ENCODE assay signal across 21 cellular contexts in the genomic region with DNA sequence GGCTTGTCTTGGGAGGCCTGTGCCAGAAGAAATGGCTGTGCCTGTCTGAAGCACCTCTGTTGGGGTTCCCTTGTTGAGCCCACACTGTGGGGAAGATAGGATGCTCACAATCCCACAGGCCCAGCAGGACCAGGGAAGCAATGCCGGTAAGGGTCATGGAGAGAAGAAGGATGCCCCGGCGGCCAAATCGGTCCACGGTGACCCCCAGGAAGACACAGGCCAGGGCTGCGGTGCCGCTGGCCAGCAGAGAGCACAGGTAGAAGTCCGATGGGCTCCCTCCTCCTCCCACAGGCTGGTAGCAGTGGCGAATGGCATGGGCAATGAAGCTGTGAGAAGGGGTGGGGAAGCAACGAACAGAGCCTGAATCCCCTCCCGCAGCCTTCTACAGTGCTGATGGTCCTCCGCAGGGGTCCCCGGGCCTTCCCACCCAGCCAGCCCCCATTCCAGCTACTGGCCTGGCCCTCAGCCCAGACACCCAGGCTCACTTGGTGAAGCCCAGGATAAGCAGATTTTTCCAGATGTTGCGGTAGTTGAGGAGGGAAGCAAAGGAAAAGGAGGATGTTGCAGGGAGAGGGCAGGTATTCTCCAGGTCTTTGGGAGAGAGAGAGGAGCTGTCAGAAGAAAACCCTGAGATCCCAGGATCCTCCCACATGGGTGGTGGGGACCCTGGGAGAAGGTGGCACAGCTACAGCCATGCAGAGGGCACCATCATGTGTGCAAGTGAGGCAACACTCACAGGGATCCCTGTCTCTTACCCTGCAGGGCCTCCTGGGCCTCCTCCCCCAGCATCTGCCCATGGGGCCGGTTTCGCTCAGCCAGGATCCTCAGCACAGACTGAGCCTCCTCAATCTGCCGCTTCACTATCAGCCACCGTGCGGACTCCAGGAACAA. TPM values are rescaled to one million over a fixed set of nuclear protein-coding genes. Genes with fewer than 3 reads are reported as not detected.
A peak's percentile ranks its signal among the peaks of the same experiment; 100 is the strongest.
DNase-seq lines count a peak whose midpoint lies in the region; ATAC-seq and TF ChIP-seq lines count a peak whose summit lies in the region.
"Had no signal": no experiment of that assay in that cellular context is flagged by ENCODE, and none has a peak within 500 bp of the region (broad histone marks: within the 10 kb centered on the region; RNA-seq: fewer than 3 reads in every experiment).

No MANE protein-coding gene starts in this region.

- peaks cover 9% of the 10 kb centered on the region for H4K20me1 ChIP-seq in neural progenitor cell (ENCODE audit: low read depth)
- H4K20me1 ChIP-seq: BLaER1 treated with 17β-estradiol and CSF1 and Interleukin-3, amounts not matched to agents 10 nM and 100 nM had no signal

- H3K4me3 ChIP-seq in H7 (ENCODE audit: insufficient read depth, low read depth, low read length): no peak overlapping the region
- H3K4me3 ChIP-seq in neural progenitor cell: no peak overlapping the region
- H3K4me3 ChIP-seq: A549; BLaER1 treated with 17β-estradiol and CSF1 and Interleukin-3, amounts not matched to agents 10 nM and 100 nM; HAP-1 had no signal

- no peak overlapping the region for H3K9ac ChIP-seq in neural progenitor cell
- H3K9ac ChIP-seq: BLaER1 treated with 17β-estradiol and CSF1 and Interleukin-3, amounts not matched to agents 10 nM and 100 nM had no signal

- peaks cover 1% of the 10 kb centered on the region; the same call in 1 of the 2 replicates for H3K36me3 ChIP-seq in H7 (replicated peaks; ENCODE audit: control insufficient read depth, insufficient read depth, low read length)
- H3K36me3 ChIP-seq in neural progenitor cell: no peaks in the 10 kb centered on the region
- H3K36me3 ChIP-seq: BLaER1 treated with 17β-estradiol and CSF1 and Interleukin-3, amounts not matched to agents 10 nM and 100 nM; HAP-1 had no signal

- H3K9me3 Mint-ChIP-seq in neural progenitor cell (peaks cover 8% of the 10 kb centered on the region), mesothelial cell of epicardium (no peaks in the 10 kb centered on the region)
- H3K9me3 Mint-ChIP-seq: CD8-positive, alpha-beta T cell had no signal

- TF ChIP-seq CTCF in neural progenitor cell (IDR thresholded peaks at IDR 0.05) (no peak), mesothelial cell of epicardium (IDR thresholded peaks at IDR 0.05; ENCODE audit: unreplicated experiment) (no peak)

- peaks cover 5% of the 10 kb centered on the region for H3K4me1 ChIP-seq in neural progenitor cell
- H3K4me1 ChIP-seq: A549; BLaER1 treated with 17β-estradiol and CSF1 and Interleukin-3, amounts not matched to agents 10 nM and 100 nM; HAP-1 had no signal

- H3K27me3 Mint-ChIP-seq in neural progenitor cell (ENCODE audit: insufficient read depth, low read depth): peaks cover 11% of the 10 kb centered on the region
- peaks cover 13% of the 10 kb centered on the region for H3K27me3 Mint-ChIP-seq in mesothelial cell of epicardium (ENCODE audit: low read depth)

- H3K4me1 Mint-ChIP-seq in neural progenitor cell (peaks cover 16% of the 10 kb centered on the region), mesothelial cell of epicardium (peaks cover 13% of the 10 kb centered on the region)

- H3K4me2 ChIP-seq in neural progenitor cell: no peak overlapping the region
- H3K4me2 ChIP-seq: A549; BLaER1 treated with 17β-estradiol and CSF1 and Interleukin-3, amounts not matched to agents 10 nM and 100 nM had no signal

- H3F3A ChIP-seq in neural progenitor cell (ENCODE audit: low read depth): peaks cover 10% of the 10 kb centered on the region

- H3K4me3 Mint-ChIP-seq in neural progenitor cell (peak overlapping the region; percentile 70), mesothelial cell of epicardium (no peak overlapping the region)
- H3K4me3 Mint-ChIP-seq: B cell; CD8-positive, alpha-beta T cell; IgD-negative memory B cell had no signal

- H3K9me3 ChIP-seq in neural progenitor cell (ENCODE audit: low read depth): no peaks in the 10 kb centered on the region
- H3K9me3 ChIP-seq: A549, HAP-1 had no signal

- no peak overlapping the region for H2AFZ ChIP-seq in neural progenitor cell (replicated peaks)

- H3K27ac Mint-ChIP-seq in neural progenitor cell: no peak overlapping the region
- no peak overlapping the region for H3K27ac Mint-ChIP-seq in mesothelial cell of epicardium
- H3K27ac Mint-ChIP-seq: B cell; CD8-positive, alpha-beta T cell; IgD-negative memory B cell had no signal

- H3K79me2 ChIP-seq in neural progenitor cell (ENCODE audit: low read depth): peaks cover 3% of the 10 kb centered on the region

- H3K27me3 ChIP-seq in H7 (ENCODE audit: control insufficient read depth, insufficient read depth, low read length): peaks cover 11% of the 10 kb centered on the region
- H3K27me3 ChIP-seq in neural progenitor cell: peaks cover 9% of the 10 kb centered on the region
- H3K27me3 ChIP-seq: BLaER1 treated with 17β-estradiol and CSF1 and Interleukin-3, amounts not matched to agents 10 nM and 100 nM had no signal

- DNase-seq in AG08396 (ENCODE audit: low spot score) (peak; percentile 7), H7 (peak; percentile 33), ecto neural progenitor cell (ENCODE audit: low spot score) (peak; percentile 35), neural progenitor cell (ENCODE audit: low spot score) (no peak), hypothalamus (lab: John Stamatoyannopoulos, UW) (no peak), cerebellum (ENCODE audit: low spot score) (no peak), mesothelial cell of epicardium (ENCODE audit: low spot score in 2 of 2, unreplicated experiment in 2 of 2) (no peak)
- DNase-seq: Calu3; CD8-positive, alpha-beta T cell; DMS 273 treated with DMSO at 0.1 percent for 48 hours; KBM-7 had no signal

- peaks cover 23% of the 10 kb centered on the region for H3K36me3 Mint-ChIP-seq in neural progenitor cell
- no peaks in the 10 kb centered on the region for H3K36me3 Mint-ChIP-seq in mesothelial cell of epicardium
- H3K36me3 Mint-ChIP-seq: IgD-negative memory B cell had no signal

- ATAC-seq in GM21526 (IDR thresholded peaks at IDR 0.05; ENCODE audit: low FRiP score, unreplicated experiment): no peak
- ATAC-seq: CD8-positive, alpha-beta T cell had no signal

- no peak overlapping the region for H3K27ac ChIP-seq in neural progenitor cell
- H3K27ac ChIP-seq: 22Rv1; A549; BLaER1 treated with 17β-estradiol and CSF1 and Interleukin-3, amounts not matched to agents 10 nM and 100 nM; HL-60 had no signal

RNA-seq across cellular contexts. Expression of gene SLC22A17, which starts 5.0 kb away (rescaled TPM):
- total RNA-seq in H7 (2014; rRNA removed; shearing (Covaris generic)): 32.9 and 37.2 TPM in 2 replicates
- total RNA-seq in neural progenitor cell (ENCODE audit: low replicate concordance) (22.2 and 80.8 TPM in 2 replicates), cerebellum (115 TPM), mesothelial cell of epicardium (47.7 to 50.5 TPM (median 49.0 TPM) in 3 replicates)

RNA-seq across cellular contexts. Expression of gene EFS, which starts 17.3 kb away (rescaled TPM):
- 23.1 and 24.0 TPM in 2 replicates for total RNA-seq in H7 (2014; rRNA removed; shearing (Covaris generic))
- total RNA-seq in neural progenitor cell (ENCODE audit: low replicate concordance) (21.7 and 74.3 TPM in 2 replicates), cerebellum (19.8 TPM), mesothelial cell of epicardium (76.8 to 82.1 TPM (median 81.2 TPM) in 3 replicates)
- total RNA-seq: B cell; Calu3; CD8-positive, alpha-beta T cell; HT1080 had no signal

RNA-seq across cellular contexts. Expression of gene IL25, which starts 25.0 kb away (rescaled TPM):
- total RNA-seq in H7 (2014; rRNA removed; shearing (Covaris generic)): 0.31 TPM in 1 of 2 replicates, not detected in the other
- total RNA-seq in neural progenitor cell (ENCODE audit: low replicate concordance) (not detected in 2 replicates), cerebellum (not detected), mesothelial cell of epicardium (not detected in 3 replicates)
- total RNA-seq: B cell; Calu3; CD8-positive, alpha-beta T cell; H1; HT1080 had no signal

RNA-seq across cellular contexts. Expression of gene PABPN1, which starts 26.4 kb away (rescaled TPM):
- total RNA-seq in H7 (2014; rRNA removed; shearing (Covaris generic)): 143 and 174 TPM in 2 replicates
- total RNA-seq in neural progenitor cell (ENCODE audit: low replicate concordance) (264 and 298 TPM in 2 replicates), cerebellum (54.4 TPM), mesothelial cell of epicardium (354 to 362 TPM (median 361 TPM) in 3 replicates)

RNA-seq across cellular contexts. Expression of gene CMTM5, which starts 29.2 kb away (rescaled TPM):
- total RNA-seq in H7 (2014; rRNA removed; shearing (Covaris generic)): 0.14 TPM in 1 of 2 replicates, not detected in the other
- 4.3 and 6.9 TPM in 2 replicates for total RNA-seq in neural progenitor cell (ENCODE audit: low replicate concordance)
- total RNA-seq in cerebellum: 1.9 TPM
- 0.29 TPM in 1 of 3 replicates, not detected in the others for total RNA-seq in mesothelial cell of epicardium
- total RNA-seq: B cell; Calu3; CD8-positive, alpha-beta T cell; H1 had no signal

Comparison
In these comparisons a context has a peak if more than half of its experiments do, and no peak if none do; other contexts are left out.
1. DNase-seq: peak in AG08396 (single experiment), H7 (single experiment) and ecto neural progenitor cell (single experiment); none in neural progenitor cell (single experiment), hypothalamus (0 of 51), cerebellum (single experiment) and mesothelial cell of epicardium (0 of 2).